Comparison of ENCODE assay signal across 8 cellular contexts in genomic region chr13:99085139-99085845, GRCh38.
A peak's percentile ranks its signal among the peaks of the same experiment; 100 is the strongest.
DNase-seq lines count a peak whose midpoint lies in the region; ATAC-seq and TF ChIP-seq lines count a peak whose summit lies in the region.

No MANE protein-coding gene starts in this region.

- no peaks in the 10 kb centered on the region for H3K9me3 ChIP-seq in ovary

- 12 to 26% (median 24%) methylated on average over 29 of the region's 29 CpGs for WGBS in ovary, 3 donors

- ATAC-seq in HG03139 (IDR thresholded peaks at IDR 0.05; ENCODE audit: unreplicated experiment) = no peak
- ATAC-seq in HG03460 (IDR thresholded peaks at IDR 0.05; ENCODE audit: unreplicated experiment) = no peak
- ATAC-seq in HG03565 (IDR thresholded peaks at IDR 0.05; ENCODE audit: unreplicated experiment) = no peak

- TF ChIP-seq CTCF in epithelial cell of proximal tubule (conservative IDR thresholded peaks at IDR 0.05; ENCODE audit: low read depth, low read length) (no peak), ovary (IDR thresholded peaks at IDR 0.05) (no peak)

- intact Hi-C loops in ovary (cut with DNase I) = no loop called here

- no peak for TF ChIP-seq EP300 in ovary (IDR thresholded peaks at IDR 0.05)

- H3K27me3 ChIP-seq in ovary = no peaks in the 10 kb centered on the region

- DNase-seq in activated CD4-positive, alpha-beta T cell treated with anti-CD3 and anti-CD28 coated beads, Interleukin-2, amount 50 U/mL, for 48 hours = peak; percentile 26 to 28
- no peak for DNase-seq in epithelial cell of proximal tubule (ENCODE audit: low read depth)
- DNase-seq in ovary = peak in 4 of 5 donors; percentile 13 to 38 (median 30)
- DNase-seq in NCI-H1436 treated with DMSO at 0.1 percent for 48 hours (lab: John Stamatoyannopoulos, UW) = no peak

- H3K4me3 ChIP-seq in GM08714 (ENCODE audit: low read length) (peak overlapping the region; percentile 80; the same call in 1 of the 2 replicates), epithelial cell of proximal tubule (ENCODE audit: low read depth, low read length) (peak overlapping the region; percentile 98), ovary (peak overlapping the region; percentile 86)

- no peaks in the 10 kb centered on the region for H3K36me3 ChIP-seq in ovary

- no peaks in the 10 kb centered on the region for H3K4me1 ChIP-seq in ovary (ENCODE audit: insufficient read depth)

- TF ChIP-seq POLR2A in ovary (IDR thresholded peaks at IDR 0.05) = no peak

- no peak overlapping the region for H3K27ac ChIP-seq in ovary

Comparison
In these comparisons a context has a peak if more than half of its experiments do, and no peak if none do; other contexts are left out.
1. DNase-seq: peak in activated CD4-positive, alpha-beta T cell treated with anti-CD3 and anti-CD28 coated beads, Interleukin-2, amount 50 U/mL, for 48 hours (2 of 2) and ovary (4 of 5); none in epithelial cell of proximal tubule (single experiment) and NCI-H1436 treated with DMSO at 0.1 percent for 48 hours (single experiment).
2. Peak in every context shown above with its lines, with median percentiles within 50 percentile points of each other: H3K4me3 ChIP-seq.